ENCODE assay signal across 2 cellular contexts in genomic region chr12:102950950-102951490, GRCh38.
TF ChIP-seq lines count a peak whose summit lies in the region.

No MANE protein-coding gene starts in this region.

TF ChIP-seq in liver, 16 proteins besides CTCF, POLR2A, EP300 and RAD21:
- TF ChIP-seq JUND (IDR thresholded peaks at IDR 0.05) (no peak), FOXA1 (IDR thresholded peaks at IDR 0.05) (no peak), FOXA2 (IDR thresholded peaks at IDR 0.05) (no peak), NR2F2 (IDR thresholded peaks at IDR 0.05) (no peak), YY1 (IDR thresholded peaks at IDR 0.05) (no peak), HNF4G (IDR thresholded peaks at IDR 0.05) (no peak)

TF ChIP-seq in HepG2, 621 proteins besides CTCF, POLR2A, EP300 and RAD21:
- TF ChIP-seq ZNF713 (CRISPR knock-in tag; IDR thresholded peaks at IDR 0.05) (no peak), EED (CRISPR knock-in tag; IDR thresholded peaks at IDR 0.05) (no peak), ZSCAN25 (CRISPR knock-in tag; IDR thresholded peaks at IDR 0.05) (no peak), HOXA3 (CRISPR knock-in tag; IDR thresholded peaks at IDR 0.05) (no peak), THAP8 (CRISPR knock-in tag; IDR thresholded peaks at IDR 0.05; ENCODE audit: borderline replicate concordance) (no peak), ATF3 (CRISPR knock-in tag; IDR thresholded peaks at IDR 0.05) (no peak), MBNL3 (CRISPR knock-in tag; conservative IDR thresholded peaks at IDR 0.05) (no peak), ZXDC (CRISPR knock-in tag; IDR thresholded peaks at IDR 0.05) (no peak), THRA (CRISPR knock-in tag; IDR thresholded peaks at IDR 0.05; ENCODE audit: borderline replicate concordance) (no peak), SPEN (CRISPR knock-in tag; IDR thresholded peaks at IDR 0.05; ENCODE audit: low read depth) (no peak), PITX1 (CRISPR knock-in tag; IDR thresholded peaks at IDR 0.05) (no peak), SNAPC5 (CRISPR knock-in tag; IDR thresholded peaks at IDR 0.05; ENCODE audit: borderline replicate concordance) (no peak)
